Comparison of ENCODE assay signal across 1 cellular context in genomic region chr19:7562646-7563393, GRCh38.
TF ChIP-seq lines count a peak whose summit lies in the region.

No MANE protein-coding gene starts in this region.

TF ChIP-seq in K562, 482 proteins besides CTCF, POLR2A, EP300 and RAD21 (continues in another document):
- no peak for TF ChIP-seq TRIM28 (IDR thresholded peaks at IDR 0.05)
- TF ChIP-seq NR3C1 (CRISPR knock-in tag; IDR thresholded peaks at IDR 0.05) = peak; percentile 100
- TF ChIP-seq HDAC2 (IDR thresholded peaks at IDR 0.05) = peak; percentile 90
- no peak for TF ChIP-seq TOE1 (IDR thresholded peaks at IDR 0.05; ENCODE audit: borderline replicate concordance)
- TF ChIP-seq TOE1 (CRISPR knock-in tag; IDR thresholded peaks at IDR 0.05; ENCODE audit: borderline replicate concordance, low read depth) = peak; percentile 100
- no peak for TF ChIP-seq CCAR2 (IDR thresholded peaks at IDR 0.05; ENCODE audit: low read depth, low read length)
- TF ChIP-seq ZNF695 (CRISPR knock-in tag; IDR thresholded peaks at IDR 0.05) = no peak
- TF ChIP-seq, protein P1, sequence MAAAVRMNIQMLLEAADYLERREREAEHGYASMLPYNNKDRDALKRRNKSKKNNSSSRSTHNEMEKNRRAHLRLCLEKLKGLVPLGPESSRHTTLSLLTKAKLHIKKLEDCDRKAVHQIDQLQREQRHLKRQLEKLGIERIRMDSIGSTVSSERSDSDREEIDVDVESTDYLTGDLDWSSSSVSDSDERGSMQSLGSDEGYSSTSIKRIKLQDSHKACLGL (CRISPR knock-in tag; IDR thresholded peaks at IDR 0.05; ENCODE audit: borderline replicate concordance, poor library complexity, severe bottlenecking) = no peak
- peak in 1 of 2 experiments; percentile 87; a peak in 2 of 4 replicates for TF ChIP-seq HDAC1 (IDR thresholded peaks at IDR 0.05)
- TF ChIP-seq NR2F6 (CRISPR knock-in tag; IDR thresholded peaks at IDR 0.05) = no peak
- peak; percentile 99 for TF ChIP-seq ZNF224 (CRISPR knock-in tag; IDR thresholded peaks at IDR 0.05)
- TF ChIP-seq SREBF1 (IDR thresholded peaks at IDR 0.05; ENCODE audit: borderline replicate concordance, low read depth, low read length) = peak; percentile 92; the same call in 1 of the 2 replicates
- peak in 1 of 2 experiments; percentile 98; a peak in 2 of 4 replicates for TF ChIP-seq MLX (CRISPR knock-in tag; conservative IDR thresholded peaks at IDR 0.05)
- TF ChIP-seq ZBTB17 (CRISPR knock-in tag; IDR thresholded peaks at IDR 0.05) = no peak
- peak; percentile 99 for TF ChIP-seq NR1H2 (CRISPR knock-in tag; IDR thresholded peaks at IDR 0.05)
- TF ChIP-seq SMAD4 (CRISPR knock-in tag; conservative IDR thresholded peaks at IDR 0.05) = peak; percentile 74
- TF ChIP-seq, protein P2, sequence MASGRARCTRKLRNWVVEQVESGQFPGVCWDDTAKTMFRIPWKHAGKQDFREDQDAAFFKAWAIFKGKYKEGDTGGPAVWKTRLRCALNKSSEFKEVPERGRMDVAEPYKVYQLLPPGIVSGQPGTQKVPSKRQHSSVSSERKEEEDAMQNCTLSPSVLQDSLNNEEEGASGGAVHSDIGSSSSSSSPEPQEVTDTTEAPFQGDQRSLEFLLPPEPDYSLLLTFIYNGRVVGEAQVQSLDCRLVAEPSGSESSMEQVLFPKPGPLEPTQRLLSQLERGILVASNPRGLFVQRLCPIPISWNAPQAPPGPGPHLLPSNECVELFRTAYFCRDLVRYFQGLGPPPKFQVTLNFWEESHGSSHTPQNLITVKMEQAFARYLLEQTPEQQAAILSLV (tag; IDR thresholded peaks at IDR 0.05) = no peak
- no peak for TF ChIP-seq FOXJ2 (tag; IDR thresholded peaks at IDR 0.05)
- TF ChIP-seq HDAC8 (tag; IDR thresholded peaks at IDR 0.05) = 0 out of 2 replicates have a peak, but pooled peaks have one; percentile 30
- TF ChIP-seq, protein P3, sequence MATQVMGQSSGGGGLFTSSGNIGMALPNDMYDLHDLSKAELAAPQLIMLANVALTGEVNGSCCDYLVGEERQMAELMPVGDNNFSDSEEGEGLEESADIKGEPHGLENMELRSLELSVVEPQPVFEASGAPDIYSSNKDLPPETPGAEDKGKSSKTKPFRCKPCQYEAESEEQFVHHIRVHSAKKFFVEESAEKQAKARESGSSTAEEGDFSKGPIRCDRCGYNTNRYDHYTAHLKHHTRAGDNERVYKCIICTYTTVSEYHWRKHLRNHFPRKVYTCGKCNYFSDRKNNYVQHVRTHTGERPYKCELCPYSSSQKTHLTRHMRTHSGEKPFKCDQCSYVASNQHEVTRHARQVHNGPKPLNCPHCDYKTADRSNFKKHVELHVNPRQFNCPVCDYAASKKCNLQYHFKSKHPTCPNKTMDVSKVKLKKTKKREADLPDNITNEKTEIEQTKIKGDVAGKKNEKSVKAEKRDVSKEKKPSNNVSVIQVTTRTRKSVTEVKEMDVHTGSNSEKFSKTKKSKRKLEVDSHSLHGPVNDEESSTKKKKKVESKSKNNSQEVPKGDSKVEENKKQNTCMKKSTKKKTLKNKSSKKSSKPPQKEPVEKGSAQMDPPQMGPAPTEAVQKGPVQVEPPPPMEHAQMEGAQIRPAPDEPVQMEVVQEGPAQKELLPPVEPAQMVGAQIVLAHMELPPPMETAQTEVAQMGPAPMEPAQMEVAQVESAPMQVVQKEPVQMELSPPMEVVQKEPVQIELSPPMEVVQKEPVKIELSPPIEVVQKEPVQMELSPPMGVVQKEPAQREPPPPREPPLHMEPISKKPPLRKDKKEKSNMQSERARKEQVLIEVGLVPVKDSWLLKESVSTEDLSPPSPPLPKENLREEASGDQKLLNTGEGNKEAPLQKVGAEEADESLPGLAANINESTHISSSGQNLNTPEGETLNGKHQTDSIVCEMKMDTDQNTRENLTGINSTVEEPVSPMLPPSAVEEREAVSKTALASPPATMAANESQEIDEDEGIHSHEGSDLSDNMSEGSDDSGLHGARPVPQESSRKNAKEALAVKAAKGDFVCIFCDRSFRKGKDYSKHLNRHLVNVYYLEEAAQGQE (CRISPR knock-in tag; IDR thresholded peaks at IDR 0.05; ENCODE audit: low read depth) = peak; percentile 99
- no peak for TF ChIP-seq ZBTB34 (CRISPR knock-in tag; IDR thresholded peaks at IDR 0.05)
- no peak for TF ChIP-seq HIVEP1 (CRISPR knock-in tag; IDR thresholded peaks at IDR 0.05)
- TF ChIP-seq TFE3 (CRISPR knock-in tag; IDR thresholded peaks at IDR 0.05) = no peak
- TF ChIP-seq L3MBTL2 (IDR thresholded peaks at IDR 0.05) = no peak
- TF ChIP-seq ZNF311 (CRISPR knock-in tag; IDR thresholded peaks at IDR 0.05) = peak; percentile 68; the same call in 1 of the 2 replicates
- TF ChIP-seq ZBTB1 (CRISPR knock-in tag; IDR thresholded peaks at IDR 0.05; ENCODE audit: borderline replicate concordance, low read depth) = peak; percentile 96
- 0 out of 2 replicates have a peak, but pooled peaks have one; percentile 44 for TF ChIP-seq SMAD3 (CRISPR knock-in tag; conservative IDR thresholded peaks at IDR 0.05)
- TF ChIP-seq KLF10 (CRISPR knock-in tag; IDR thresholded peaks at IDR 0.05) = no peak
- TF ChIP-seq CREB1 (IDR thresholded peaks at IDR 0.05) = no peak
- peak; percentile 84 for TF ChIP-seq CREB1 (CRISPR knock-in tag; IDR thresholded peaks at IDR 0.05)
- no peak for TF ChIP-seq ZKSCAN1 (IDR thresholded peaks at IDR 0.05; ENCODE audit: low read depth, low read length)
- TF ChIP-seq OTX1 (CRISPR knock-in tag; IDR thresholded peaks at IDR 0.05) = no peak
- peak; percentile 88; the same call in 1 of the 2 replicates for TF ChIP-seq KAT7 (CRISPR knock-in tag; IDR thresholded peaks at IDR 0.05; ENCODE audit: borderline replicate concordance)
- TF ChIP-seq ZNF143 (CRISPR knock-in tag; IDR thresholded peaks at IDR 0.05) = peak; percentile 57; the same call in 1 of the 2 replicates
- TF ChIP-seq, protein P4, sequence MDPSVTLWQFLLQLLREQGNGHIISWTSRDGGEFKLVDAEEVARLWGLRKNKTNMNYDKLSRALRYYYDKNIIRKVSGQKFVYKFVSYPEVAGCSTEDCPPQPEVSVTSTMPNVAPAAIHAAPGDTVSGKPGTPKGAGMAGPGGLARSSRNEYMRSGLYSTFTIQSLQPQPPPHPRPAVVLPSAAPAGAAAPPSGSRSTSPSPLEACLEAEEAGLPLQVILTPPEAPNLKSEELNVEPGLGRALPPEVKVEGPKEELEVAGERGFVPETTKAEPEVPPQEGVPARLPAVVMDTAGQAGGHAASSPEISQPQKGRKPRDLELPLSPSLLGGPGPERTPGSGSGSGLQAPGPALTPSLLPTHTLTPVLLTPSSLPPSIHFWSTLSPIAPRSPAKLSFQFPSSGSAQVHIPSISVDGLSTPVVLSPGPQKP (CRISPR knock-in tag; IDR thresholded peaks at IDR 0.05) = peak; percentile 85; the same call in 1 of the 2 replicates
- TF ChIP-seq DPF2 (IDR thresholded peaks at IDR 0.05) = no peak
- TF ChIP-seq, protein P5, sequence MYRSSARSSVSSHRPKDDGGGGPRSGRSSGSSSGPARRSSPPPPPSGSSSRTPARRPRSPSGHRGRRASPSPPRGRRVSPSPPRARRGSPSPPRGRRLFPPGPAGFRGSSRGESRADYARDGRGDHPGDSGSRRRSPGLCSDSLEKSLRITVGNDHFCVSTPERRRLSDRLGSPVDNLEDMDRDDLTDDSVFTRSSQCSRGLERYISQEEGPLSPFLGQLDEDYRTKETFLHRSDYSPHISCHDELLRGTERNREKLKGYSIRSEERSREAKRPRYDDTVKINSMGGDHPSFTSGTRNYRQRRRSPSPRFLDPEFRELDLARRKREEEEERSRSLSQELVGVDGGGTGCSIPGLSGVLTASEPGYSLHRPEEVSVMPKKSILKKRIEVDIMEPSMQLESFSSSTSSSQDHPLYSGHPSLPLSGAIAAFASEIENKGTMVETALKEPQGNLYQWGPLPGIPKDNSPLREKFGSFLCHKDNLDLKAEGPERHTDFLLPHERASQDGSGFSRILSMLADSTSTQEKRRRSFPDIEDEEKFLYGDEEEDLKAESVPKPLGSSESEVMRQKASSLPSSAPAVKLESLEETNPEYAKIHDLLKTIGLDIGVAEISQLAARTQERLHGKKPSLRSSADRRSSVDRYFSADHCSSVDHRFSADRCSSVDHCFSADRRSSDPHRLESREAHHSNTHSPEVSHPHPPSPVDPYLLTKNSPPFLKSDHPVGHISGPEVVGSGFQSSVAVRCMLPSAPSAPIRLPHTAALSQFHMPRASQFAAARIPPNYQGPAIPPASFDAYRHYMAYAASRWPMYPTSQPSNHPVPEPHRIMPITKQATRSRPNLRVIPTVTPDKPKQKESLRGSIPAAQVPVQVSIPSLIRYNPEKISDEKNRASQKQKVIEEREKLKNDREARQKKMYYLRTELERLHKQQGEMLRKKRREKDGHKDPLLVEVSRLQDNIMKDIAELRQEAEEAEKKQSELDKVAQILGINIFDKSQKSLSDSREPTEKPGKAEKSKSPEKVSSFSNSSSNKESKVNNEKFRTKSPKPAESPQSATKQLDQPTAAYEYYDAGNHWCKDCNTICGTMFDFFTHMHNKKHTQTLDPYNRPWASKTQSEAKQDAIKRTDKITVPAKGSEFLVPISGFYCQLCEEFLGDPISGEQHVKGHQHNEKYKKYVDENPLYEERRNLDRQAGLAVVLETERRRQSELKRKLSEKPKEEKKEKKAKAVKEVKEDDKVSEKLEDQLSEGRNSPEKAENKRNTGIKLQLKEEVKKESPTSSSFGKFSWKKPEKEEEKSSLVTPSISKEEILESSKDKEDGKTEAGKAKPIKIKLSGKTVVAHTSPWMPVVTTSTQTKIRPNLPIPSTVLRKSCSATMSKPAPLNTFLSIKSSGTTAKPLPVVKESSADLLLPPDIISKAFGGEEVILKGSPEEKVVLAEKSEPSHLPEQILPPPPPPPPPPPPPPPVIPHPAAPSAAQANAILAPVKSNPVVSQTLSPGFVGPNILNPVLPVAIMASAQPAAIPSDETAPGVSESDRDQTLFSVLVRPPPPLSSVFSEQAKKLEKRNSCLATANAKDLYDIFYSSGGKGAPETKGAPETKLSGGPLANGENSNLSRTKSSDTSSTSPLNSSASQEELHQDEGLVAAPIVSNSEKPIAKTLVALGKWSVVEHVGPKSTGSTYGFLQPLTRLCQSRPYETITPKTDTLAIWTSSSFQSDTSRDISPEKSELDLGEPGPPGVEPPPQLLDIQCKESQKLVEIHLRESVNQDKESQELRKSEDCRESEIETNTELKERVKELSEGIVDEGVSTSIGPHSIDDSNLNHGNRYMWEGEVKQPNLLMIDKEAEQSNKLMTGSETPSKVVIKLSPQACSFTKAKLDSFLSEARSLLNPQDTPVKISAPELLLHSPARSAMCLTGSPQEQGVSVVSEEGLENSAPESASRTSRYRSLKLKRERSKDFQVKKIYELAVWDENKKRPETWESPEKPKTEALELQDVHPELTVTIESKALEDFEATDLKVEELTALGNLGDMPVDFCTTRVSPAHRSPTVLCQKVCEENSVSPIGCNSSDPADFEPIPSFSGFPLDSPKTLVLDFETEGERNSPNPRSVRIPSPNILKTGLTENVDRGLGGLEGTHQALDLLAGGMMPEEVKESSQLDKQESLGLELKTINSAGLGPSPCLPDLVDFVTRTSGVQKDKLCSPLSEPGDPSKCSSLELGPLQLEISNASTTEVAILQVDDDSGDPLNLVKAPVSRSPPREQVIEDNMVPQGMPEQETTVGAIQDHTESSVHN (IDR thresholded peaks at IDR 0.05; ENCODE audit: borderline replicate concordance in 1 of 2, low read depth in 1 of 2) = no peak
- TF ChIP-seq BRCA1 (IDR thresholded peaks at IDR 0.05) = no peak
- peak; percentile 94; the same call in 1 of the 2 replicates for TF ChIP-seq BRCA1 (CRISPR knock-in tag; IDR thresholded peaks at IDR 0.05)
